ENCODE assay signal across 10 cellular contexts in the genomic region with DNA sequence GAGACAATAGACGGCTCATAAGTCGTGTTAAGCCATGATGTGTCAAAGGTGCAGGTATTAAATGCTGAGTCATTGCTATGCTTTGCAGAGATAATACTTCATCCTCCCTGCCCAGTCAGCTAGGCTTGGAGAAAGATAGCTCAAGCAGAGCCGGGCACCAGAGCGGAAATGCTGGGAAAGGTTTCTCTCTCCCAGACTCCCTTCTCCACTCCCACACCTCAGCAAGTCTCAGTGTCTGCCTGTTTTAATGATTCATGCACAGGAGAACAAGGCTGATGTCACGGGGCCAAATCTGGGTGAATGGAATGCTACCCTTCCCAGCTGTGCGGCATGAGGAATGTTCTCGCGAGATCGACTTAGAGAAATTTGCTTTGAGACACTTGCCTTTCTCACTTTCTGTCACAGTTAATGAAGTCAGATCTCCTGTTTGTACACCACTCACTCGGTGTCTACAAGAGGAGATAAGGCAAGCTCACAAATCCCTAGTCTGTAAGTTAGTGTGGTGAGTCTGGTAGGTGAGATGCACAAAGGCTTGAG.
DNase-seq lines count a peak whose midpoint lies in the region; ATAC-seq and TF ChIP-seq lines count a peak whose summit lies in the region.
"Had no signal": no experiment of that assay in that cellular context is flagged by ENCODE, and none has a peak within 500 bp of the region (broad histone marks: within the 10 kb centered on the region; RNA-seq: fewer than 3 reads in every experiment).

No MANE protein-coding gene starts in this region.

- H3K4me3 ChIP-seq in astrocyte of the spinal cord (ENCODE audit: low read depth, low read length) (no peak overlapping the region), suprapubic skin (no peak overlapping the region)
- no peak overlapping the region for H3K4me3 ChIP-seq in effector memory CD4-positive, alpha-beta T cell (ENCODE audit: insufficient read depth, low read depth, low read length, poor library complexity, severe bottlenecking)
- H3K4me3 ChIP-seq: coronary artery had no signal

- peak overlapping the region in 1 of 2 donors; percentile 94 for H3K27ac Mint-ChIP-seq in effector memory CD8-positive, alpha-beta T cell

- H3K9me3 ChIP-seq in suprapubic skin: no peaks in the 10 kb centered on the region
- no peaks in the 10 kb centered on the region for H3K9me3 ChIP-seq in effector memory CD4-positive, alpha-beta T cell (ENCODE audit: control insufficient read depth, low read length)

- peaks cover 21 to 48% of the 10 kb centered on the region in 2 donors for H3K4me1 Mint-ChIP-seq in effector memory CD8-positive, alpha-beta T cell (ENCODE audit: low read depth in 2 of 2)

- no peaks in the 10 kb centered on the region for H3K27me3 Mint-ChIP-seq in effector memory CD8-positive, alpha-beta T cell

- TF ChIP-seq POLR2A in suprapubic skin (IDR thresholded peaks at IDR 0.05): no peak

- no peaks in the 10 kb centered on the region for H3K9me3 Mint-ChIP-seq in effector memory CD8-positive, alpha-beta T cell

- no peak for ATAC-seq in effector memory CD8-positive, alpha-beta T cell (replicated peaks)
- ATAC-seq in GM19397 (IDR thresholded peaks at IDR 0.05; ENCODE audit: unreplicated experiment): no peak

- H3K27me3 ChIP-seq in suprapubic skin: no peaks in the 10 kb centered on the region
- H3K27me3 ChIP-seq in effector memory CD4-positive, alpha-beta T cell (replicated peaks; ENCODE audit: control insufficient read depth, insufficient read depth, low read length, poor library complexity, severe bottlenecking): no peaks in the 10 kb centered on the region

- 59% methylated on average over 10 of the region's 10 CpGs for WGBS in suprapubic skin

- H3K36me3 ChIP-seq in suprapubic skin: no peaks in the 10 kb centered on the region
- no peaks in the 10 kb centered on the region for H3K36me3 ChIP-seq in effector memory CD4-positive, alpha-beta T cell (ENCODE audit: control insufficient read depth, insufficient read depth, low read length)

- in situ Hi-C loops in astrocyte of the spinal cord (cut with HindIII; ENCODE audit: low sequenced_read_pairs): no loop called here

- DNase-seq in NCI-H82 (lab: John Stamatoyannopoulos, UW) (peak; percentile 58), NCI-H82 treated with DMSO at 0.1 percent for 48 hours (lab: John Stamatoyannopoulos, UW; ENCODE audit: unreplicated experiment) (no peak), astrocyte of the spinal cord (ENCODE audit: low read depth, low spot score) (peak; percentile 80), iris pigment epithelial cell (ENCODE audit: low read depth) (peak; percentile 93), suprapubic skin (ENCODE audit: low spot score in 2 of 2) (no peak)
- DNase-seq in effector memory CD8-positive, alpha-beta T cell: no peak
- DNase-seq in effector memory CD4-positive, alpha-beta T cell: no peak
- DNase-seq: 8988T had no signal

- TF ChIP-seq CTCF in astrocyte of the spinal cord (IDR thresholded peaks at IDR 0.05; ENCODE audit: low read depth, low read length) (no peak), suprapubic skin (IDR thresholded peaks at IDR 0.05) (no peak)

- H3K4me3 Mint-ChIP-seq in effector memory CD8-positive, alpha-beta T cell: no peak overlapping the region

- H3K4me1 ChIP-seq in suprapubic skin: peaks cover 58% of the 10 kb centered on the region
- no peaks in the 10 kb centered on the region for H3K4me1 ChIP-seq in effector memory CD4-positive, alpha-beta T cell (ENCODE audit: control insufficient read depth, insufficient read depth, low read length, poor library complexity, severe bottlenecking)

- no peak for TF ChIP-seq EP300 in suprapubic skin (IDR thresholded peaks at IDR 0.05)

- H3K27ac ChIP-seq in suprapubic skin: peak overlapping the region; percentile 46
- no peak overlapping the region for H3K27ac ChIP-seq in effector memory CD4-positive, alpha-beta T cell (ENCODE audit: insufficient read depth, low read length, poor library complexity, severe bottlenecking)
- H3K27ac ChIP-seq: coronary artery had no signal

- peaks cover 4% of the 10 kb centered on the region for H3K36me3 Mint-ChIP-seq in effector memory CD8-positive, alpha-beta T cell (ENCODE audit: insufficient read depth)

Comparison
In these comparisons a context has a peak if more than half of its experiments do, and no peak if none do; other contexts are left out.
1. DNase-seq: peak in NCI-H82 (single experiment), astrocyte of the spinal cord (single experiment) and iris pigment epithelial cell (single experiment); none in NCI-H82 treated with DMSO at 0.1 percent for 48 hours (single experiment), suprapubic skin (0 of 2), effector memory CD8-positive, alpha-beta T cell (0 of 3) and effector memory CD4-positive, alpha-beta T cell (0 of 3).